Comparison of ENCODE assay signal across 1 cellular context in the genomic region with DNA sequence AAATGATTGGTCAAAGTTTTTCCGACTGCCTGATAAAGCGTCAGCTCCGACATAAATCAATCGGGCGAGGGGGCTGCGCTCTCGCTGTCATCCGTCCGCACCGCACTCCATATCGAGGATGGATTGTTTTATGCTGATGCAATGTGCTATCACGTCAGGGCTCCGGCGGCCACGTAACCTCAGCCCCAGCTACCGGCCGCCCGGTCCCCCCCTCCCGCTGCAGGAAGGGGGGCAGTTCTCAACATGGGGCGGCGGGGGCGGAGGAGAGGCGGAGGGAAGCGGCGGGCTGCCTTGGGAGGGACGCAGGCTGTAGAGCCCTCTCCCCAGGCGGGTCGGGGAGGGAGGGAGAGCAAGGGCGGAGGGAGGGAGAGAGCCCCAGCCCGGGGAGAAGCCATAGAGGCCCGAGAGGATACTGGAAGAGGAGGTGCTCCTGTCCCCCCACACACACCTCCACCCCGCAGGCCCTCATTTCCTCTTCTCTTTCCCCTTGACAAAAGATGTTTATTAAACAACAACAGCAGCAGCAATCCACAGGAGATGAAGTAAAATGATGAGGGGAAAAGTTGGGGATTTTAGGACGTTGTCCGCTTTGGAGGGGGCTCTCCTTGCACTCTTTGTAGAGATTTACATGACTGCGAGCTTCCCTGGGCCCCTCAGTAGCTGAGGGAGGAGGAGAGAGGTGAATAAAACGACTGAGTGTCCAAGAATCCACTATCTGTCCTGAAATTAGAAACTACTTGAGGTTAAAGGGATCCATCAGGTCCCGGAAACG.
TF ChIP-seq lines count a peak whose summit lies in the region.

No MANE protein-coding gene starts in this region.

TF ChIP-seq in HEK293, 187 proteins besides CTCF, POLR2A, EP300 and RAD21 (continued from another document and continues in another):
- TF ChIP-seq ZNF513 (tag by site-specific recombination; IDR thresholded peaks at IDR 0.05) (peak; percentile 59; the same call in 1 of the 2 replicates), ZNF585B (tag by site-specific recombination; IDR thresholded peaks at IDR 0.05) (no peak), REST (tag by site-specific recombination; IDR thresholded peaks at IDR 0.05) (no peak), ZNF423 (tag by site-specific recombination; IDR thresholded peaks at IDR 0.05) (peak; percentile 78), ZNF580 (tag by site-specific recombination; IDR thresholded peaks at IDR 0.05) (peak; percentile 52; the same call in 1 of the 2 replicates), ZFP37 (tag by site-specific recombination; IDR thresholded peaks at IDR 0.05) (no peak), ZNF600 (tag by site-specific recombination; IDR thresholded peaks at IDR 0.05) (peak; percentile 98), ZNF23 (tag by site-specific recombination; IDR thresholded peaks at IDR 0.05; ENCODE audit: borderline replicate concordance) (no peak), ZNF292 (tag by site-specific recombination; IDR thresholded peaks at IDR 0.05; ENCODE audit: borderline replicate concordance, low read depth) (no peak), ZNF214 (tag by site-specific recombination; IDR thresholded peaks at IDR 0.05; ENCODE audit: borderline replicate concordance) (no peak), ZNF670 (tag by site-specific recombination; IDR thresholded peaks at IDR 0.05; ENCODE audit: low read depth) (no peak), KLF8 (tag by site-specific recombination; IDR thresholded peaks at IDR 0.05) (peak; percentile 89), SETDB1 (IDR thresholded peaks at IDR 0.05; ENCODE audit: insufficient read length, low read length) (no peak), FEZF1 (tag by site-specific recombination; IDR thresholded peaks at IDR 0.05) (peak; percentile 80), ZNF610 (tag by site-specific recombination; IDR thresholded peaks at IDR 0.05; ENCODE audit: borderline replicate concordance) (peak; percentile 69), GLIS1 (tag by site-specific recombination; IDR thresholded peaks at IDR 0.05) (peak; percentile 95), ZNF473 (tag by site-specific recombination; IDR thresholded peaks at IDR 0.05) (no peak), ZNF248 (tag by site-specific recombination; IDR thresholded peaks at IDR 0.05) (no peak), ZNF768 (tag by site-specific recombination; IDR thresholded peaks at IDR 0.05) (no peak), ZNF394 (tag by site-specific recombination; IDR thresholded peaks at IDR 0.05; ENCODE audit: borderline replicate concordance) (peak; percentile 77), ZBTB6 (tag by site-specific recombination; IDR thresholded peaks at IDR 0.05) (peak; percentile 82), ZBTB1 (tag by site-specific recombination; IDR thresholded peaks at IDR 0.05) (peak; percentile 94), KLF9 (tag by site-specific recombination; IDR thresholded peaks at IDR 0.05; ENCODE audit: low read depth) (no peak; the same call in 1 of the 2 replicates), BCL11B (tag by site-specific recombination; IDR thresholded peaks at IDR 0.05; ENCODE audit: low read depth) (peak; percentile 89), ZNF707 (tag by site-specific recombination; IDR thresholded peaks at IDR 0.05) (no peak), SP3 (tag by site-specific recombination; IDR thresholded peaks at IDR 0.05) (peak; percentile 92), ZNF2 (tag by site-specific recombination; IDR thresholded peaks at IDR 0.05) (peak; percentile 24; the same call in 1 of the 2 replicates), ZNF747 (tag by site-specific recombination; IDR thresholded peaks at IDR 0.05) (no peak), ZNF37A (tag by site-specific recombination; IDR thresholded peaks at IDR 0.05) (no peak), ZSCAN4 (tag by site-specific recombination; IDR thresholded peaks at IDR 0.05) (no peak), WT1 (tag by site-specific recombination; IDR thresholded peaks at IDR 0.05) (peak; percentile 93)
- TF ChIP-seq, protein P1, sequence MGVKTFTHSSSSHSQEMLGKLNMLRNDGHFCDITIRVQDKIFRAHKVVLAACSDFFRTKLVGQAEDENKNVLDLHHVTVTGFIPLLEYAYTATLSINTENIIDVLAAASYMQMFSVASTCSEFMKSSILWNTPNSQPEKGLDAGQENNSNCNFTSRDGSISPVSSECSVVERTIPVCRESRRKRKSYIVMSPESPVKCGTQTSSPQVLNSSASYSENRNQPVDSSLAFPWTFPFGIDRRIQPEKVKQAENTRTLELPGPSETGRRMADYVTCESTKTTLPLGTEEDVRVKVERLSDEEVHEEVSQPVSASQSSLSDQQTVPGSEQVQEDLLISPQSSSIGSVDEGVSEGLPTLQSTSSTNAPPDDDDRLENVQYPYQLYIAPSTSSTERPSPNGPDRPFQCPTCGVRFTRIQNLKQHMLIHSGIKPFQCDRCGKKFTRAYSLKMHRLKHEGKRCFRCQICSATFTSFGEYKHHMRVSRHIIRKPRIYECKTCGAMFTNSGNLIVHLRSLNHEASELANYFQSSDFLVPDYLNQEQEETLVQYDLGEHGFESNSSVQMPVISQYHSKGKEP (tag by site-specific recombination; IDR thresholded peaks at IDR 0.05): peak; percentile 87
- TF ChIP-seq, protein P2, sequence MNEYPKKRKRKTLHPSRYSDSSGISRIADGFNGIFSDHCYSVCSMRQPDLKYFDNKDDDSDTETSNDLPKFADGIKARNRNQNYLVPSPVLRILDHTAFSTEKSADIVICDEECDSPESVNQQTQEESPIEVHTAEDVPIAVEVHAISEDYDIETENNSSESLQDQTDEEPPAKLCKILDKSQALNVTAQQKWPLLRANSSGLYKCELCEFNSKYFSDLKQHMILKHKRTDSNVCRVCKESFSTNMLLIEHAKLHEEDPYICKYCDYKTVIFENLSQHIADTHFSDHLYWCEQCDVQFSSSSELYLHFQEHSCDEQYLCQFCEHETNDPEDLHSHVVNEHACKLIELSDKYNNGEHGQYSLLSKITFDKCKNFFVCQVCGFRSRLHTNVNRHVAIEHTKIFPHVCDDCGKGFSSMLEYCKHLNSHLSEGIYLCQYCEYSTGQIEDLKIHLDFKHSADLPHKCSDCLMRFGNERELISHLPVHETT (tag by site-specific recombination; IDR thresholded peaks at IDR 0.05): peak; percentile 79; the same call in 1 of the 2 replicates
- TF ChIP-seq, protein P3, sequence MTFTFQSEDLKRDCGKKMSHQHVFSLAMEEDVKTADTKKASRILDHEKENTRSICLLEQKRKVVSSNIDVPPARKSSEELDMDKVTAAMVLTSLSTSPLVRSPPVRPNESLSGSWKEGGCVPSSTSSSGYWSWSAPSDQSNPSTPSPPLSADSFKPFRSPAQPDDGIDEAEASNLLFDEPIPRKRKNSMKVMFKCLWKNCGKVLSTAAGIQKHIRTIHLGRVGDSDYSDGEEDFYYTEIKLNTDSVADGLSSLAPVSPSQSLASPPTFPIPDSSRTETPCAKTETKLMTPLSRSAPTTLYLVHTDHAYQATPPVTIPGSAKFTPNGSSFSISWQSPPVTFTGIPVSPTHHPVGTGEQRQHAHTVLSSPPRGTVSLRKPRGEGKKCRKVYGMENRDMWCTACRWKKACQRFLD (tag by site-specific recombination; IDR thresholded peaks at IDR 0.05): no peak
- TF ChIP-seq, protein P4, sequence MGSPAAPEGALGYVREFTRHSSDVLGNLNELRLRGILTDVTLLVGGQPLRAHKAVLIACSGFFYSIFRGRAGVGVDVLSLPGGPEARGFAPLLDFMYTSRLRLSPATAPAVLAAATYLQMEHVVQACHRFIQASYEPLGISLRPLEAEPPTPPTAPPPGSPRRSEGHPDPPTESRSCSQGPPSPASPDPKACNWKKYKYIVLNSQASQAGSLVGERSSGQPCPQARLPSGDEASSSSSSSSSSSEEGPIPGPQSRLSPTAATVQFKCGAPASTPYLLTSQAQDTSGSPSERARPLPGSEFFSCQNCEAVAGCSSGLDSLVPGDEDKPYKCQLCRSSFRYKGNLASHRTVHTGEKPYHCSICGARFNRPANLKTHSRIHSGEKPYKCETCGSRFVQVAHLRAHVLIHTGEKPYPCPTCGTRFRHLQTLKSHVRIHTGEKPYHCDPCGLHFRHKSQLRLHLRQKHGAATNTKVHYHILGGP (tag by site-specific recombination; IDR thresholded peaks at IDR 0.05): no peak
- TF ChIP-seq, protein P5, sequence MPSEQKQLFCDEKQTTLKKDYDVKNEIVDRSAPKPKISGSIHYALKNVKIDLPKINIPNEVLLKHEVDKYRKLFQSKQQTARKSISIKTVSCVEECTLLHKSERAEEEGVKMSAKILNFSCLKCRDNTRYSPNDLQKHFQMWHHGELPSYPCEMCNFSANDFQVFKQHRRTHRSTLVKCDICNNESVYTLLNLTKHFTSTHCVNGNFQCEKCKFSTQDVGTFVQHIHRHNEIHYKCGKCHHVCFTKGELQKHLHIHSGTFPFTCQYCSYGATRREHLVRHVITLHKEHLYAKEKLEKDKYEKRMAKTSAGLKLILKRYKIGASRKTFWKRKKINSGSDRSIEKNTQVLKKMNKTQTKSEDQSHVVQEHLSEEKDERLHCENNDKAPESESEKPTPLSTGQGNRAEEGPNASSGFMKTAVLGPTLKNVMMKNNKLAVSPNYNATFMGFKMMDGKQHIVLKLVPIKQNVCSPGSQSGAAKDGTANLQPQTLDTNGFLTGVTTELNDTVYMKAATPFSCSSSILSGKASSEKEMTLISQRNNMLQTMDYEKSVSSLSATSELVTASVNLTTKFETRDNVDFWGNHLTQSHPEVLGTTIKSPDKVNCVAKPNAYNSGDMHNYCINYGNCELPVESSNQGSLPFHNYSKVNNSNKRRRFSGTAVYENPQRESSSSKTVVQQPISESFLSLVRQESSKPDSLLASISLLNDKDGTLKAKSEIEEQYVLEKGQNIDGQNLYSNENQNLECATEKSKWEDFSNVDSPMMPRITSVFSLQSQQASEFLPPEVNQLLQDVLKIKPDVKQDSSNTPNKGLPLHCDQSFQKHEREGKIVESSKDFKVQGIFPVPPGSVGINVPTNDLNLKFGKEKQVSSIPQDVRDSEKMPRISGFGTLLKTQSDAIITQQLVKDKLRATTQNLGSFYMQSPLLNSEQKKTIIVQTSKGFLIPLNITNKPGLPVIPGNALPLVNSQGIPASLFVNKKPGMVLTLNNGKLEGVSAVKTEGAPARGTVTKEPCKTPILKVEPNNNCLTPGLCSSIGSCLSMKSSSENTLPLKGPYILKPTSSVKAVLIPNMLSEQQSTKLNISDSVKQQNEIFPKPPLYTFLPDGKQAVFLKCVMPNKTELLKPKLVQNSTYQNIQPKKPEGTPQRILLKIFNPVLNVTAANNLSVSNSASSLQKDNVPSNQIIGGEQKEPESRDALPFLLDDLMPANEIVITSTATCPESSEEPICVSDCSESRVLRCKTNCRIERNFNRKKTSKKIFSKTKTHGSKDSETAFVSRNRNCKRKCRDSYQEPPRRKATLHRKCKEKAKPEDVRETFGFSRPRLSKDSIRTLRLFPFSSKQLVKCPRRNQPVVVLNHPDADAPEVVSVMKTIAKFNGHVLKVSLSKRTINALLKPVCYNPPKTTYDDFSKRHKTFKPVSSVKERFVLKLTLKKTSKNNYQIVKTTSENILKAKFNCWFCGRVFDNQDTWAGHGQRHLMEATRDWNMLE (tag by site-specific recombination; conservative IDR thresholded peaks at IDR 0.05; ENCODE audit: low read depth): no peak
